In the genomic region with DNA sequence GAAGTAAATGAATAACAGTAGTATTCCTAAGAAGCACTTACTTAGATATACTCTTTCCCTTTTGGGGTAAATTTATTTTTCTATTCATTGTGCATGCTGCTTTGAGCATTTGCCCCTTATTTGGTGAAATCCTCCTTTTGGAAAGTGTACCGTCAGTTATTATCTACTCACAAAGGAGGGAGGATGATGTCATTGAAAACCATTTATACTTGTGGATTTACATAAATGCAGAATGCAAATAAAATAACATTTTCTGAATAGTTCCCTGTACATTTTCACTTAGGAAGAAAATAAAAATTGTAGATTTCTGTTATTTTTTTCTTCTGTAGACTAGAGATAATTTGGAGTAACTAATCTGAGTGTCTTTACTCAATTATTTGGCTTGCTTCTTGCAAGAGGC, we compare ENCODE assay signal across 19 cellular contexts.
"Had no signal": no experiment of that assay in that cellular context is flagged by ENCODE, and none has a peak within 500 bp of the region (broad histone marks: within the 10 kb centered on the region; RNA-seq: fewer than 3 reads in every experiment).

No MANE protein-coding gene starts in this region.

- H3K9me3 ChIP-seq: SK-N-SH had no signal

- ATAC-seq: Panc1, PC-3, T-cell had no signal

- H3K27ac Mint-ChIP-seq: T-cell; T-helper 1 cell treated with Interleukin-12 subunit alpha and Interleukin-12 subunit beta and Interleukin-4 antibody, amounts not matched to agents 30 μg/mL and 1 μg/mL, for 36 hours had no signal

- H3K36me3 Mint-ChIP-seq: T-cell had no signal

- H3K9ac ChIP-seq: KMS-11, SK-N-SH had no signal

- H3K4me2 ChIP-seq: KMS-11, SK-N-SH had no signal

- H3K9me3 Mint-ChIP-seq: T-cell; T-helper 1 cell treated with Interleukin-12 subunit alpha and Interleukin-12 subunit beta and Interleukin-4 antibody, amounts not matched to agents 30 μg/mL and 1 μg/mL, for 36 hours had no signal

- H3K4me1 Mint-ChIP-seq: T-cell had no signal

- DNase-seq: IMR-90; Kasumi-1; MM.1S; NCI-H1436; NCI-H1694 treated with DMSO at 0.1 percent for 48 hours; NCI-H1930; NCI-H2107; NCI-H524; NCI-H526 treated with DMSO at 0.1 percent for 48 hours; NK-92 treated with Interleukin-12 subunit alpha and Interleukin-12 subunit beta, amount 100 ng/mL, for 24 hours; PC-3; SHP77; SK-N-SH; SW 1271; T-cell had no signal

- H3K27ac ChIP-seq: KMS-11, RWPE1 had no signal

- H3K4me3 Mint-ChIP-seq: T-cell; T-helper 1 cell treated with Interleukin-12 subunit alpha and Interleukin-12 subunit beta and Interleukin-4 antibody, amounts not matched to agents 30 μg/mL and 1 μg/mL, for 36 hours had no signal
